Comparison of ENCODE assay signal across 2 cellular contexts in genomic region chr1:18501833-18502232, GRCh38.
TF ChIP-seq lines count a peak whose summit lies in the region.

No MANE protein-coding gene starts in this region.

TF ChIP-seq in HepG2, 621 proteins besides CTCF, POLR2A, EP300 and RAD21:
- TF ChIP-seq ZNF432 (CRISPR knock-in tag; IDR thresholded peaks at IDR 0.05; ENCODE audit: borderline replicate concordance) (no peak), ISX (CRISPR knock-in tag; conservative IDR thresholded peaks at IDR 0.05) (no peak), ZBTB40 (IDR thresholded peaks at IDR 0.05) (no peak), ZBTB40 (CRISPR knock-in tag; IDR thresholded peaks at IDR 0.05) (peak; percentile 83)
TF ChIP-seq in HepG2: peak in this region for 1.

TF ChIP-seq in K562, 482 proteins besides CTCF, POLR2A, EP300 and RAD21:
- TF ChIP-seq NFIC (IDR thresholded peaks at IDR 0.05) (peak; percentile 30; the same call in 1 of the 2 replicates), HSF4 (CRISPR knock-in tag; IDR thresholded peaks at IDR 0.05; ENCODE audit: borderline replicate concordance) (no peak), ZBTB40 (IDR thresholded peaks at IDR 0.05) (peak; percentile 92), ZBTB40 (CRISPR knock-in tag; IDR thresholded peaks at IDR 0.05) (peak; percentile 91)
